In the genomic region with DNA sequence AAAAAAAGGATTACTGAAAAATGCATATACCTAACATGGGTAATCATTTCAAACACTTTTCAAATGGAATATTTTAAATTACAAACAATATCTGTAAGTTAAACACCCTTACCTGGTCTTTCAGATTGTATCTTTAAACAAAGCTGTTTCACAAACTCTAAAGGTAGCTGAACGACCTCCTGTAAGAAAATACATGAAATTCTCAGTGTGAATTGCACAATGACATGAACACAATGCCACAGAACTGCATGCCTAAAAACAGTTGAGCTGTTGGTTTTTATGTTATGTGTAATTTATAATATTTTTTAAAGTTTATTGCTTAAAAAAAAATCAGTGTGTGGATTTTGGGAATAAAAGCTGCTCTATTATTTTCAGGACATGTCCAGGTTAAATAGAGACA, we compare ENCODE assay signal across 21 cellular contexts. TPM values are rescaled to one million over a fixed set of nuclear protein-coding genes. Genes with fewer than 3 reads are reported as not detected.
DNase-seq lines count a peak whose midpoint lies in the region; ATAC-seq and TF ChIP-seq lines count a peak whose summit lies in the region.
"Had no signal": no experiment of that assay in that cellular context is flagged by ENCODE, and none has a peak within 500 bp of the region (broad histone marks: within the 10 kb centered on the region; RNA-seq: fewer than 3 reads in every experiment).

No MANE protein-coding gene starts in this region.

- intact Hi-C loops in transverse colon (cut with DNase I; ENCODE audit: low total_unique reads), result no loop called here

- DNase-seq in adipocyte (ENCODE audit: low read depth) (peak; percentile 16), fibroblast of the aortic adventitia (ENCODE audit: low read depth) (peak; percentile 36), progenitor cell of endocrine pancreas (ENCODE audit: low spot score, unreplicated experiment) (no peak), NCI-H1048 (lab: John Stamatoyannopoulos, UW) (no peak), activated gamma-delta T cell (lab: John Stamatoyannopoulos, UW) (no peak), transverse colon (no peak)
- DNase-seq: CD4-positive, alpha-beta memory T cell; DMS153; GF-D8; KBM-7; NCI-H1092; NCI-H146; NCI-H2029 treated with DMSO at 0.1 percent for 48 hours; NCI-H2171 treated with DMSO at 0.1 percent for 48 hours; NCI-H446 treated with DMSO at 0.1 percent for 48 hours; SHP77 had no signal

- no peaks in the 10 kb centered on the region for H3K9me3 Mint-ChIP-seq in progenitor cell of endocrine pancreas (ENCODE audit: low read depth)
- H3K9me3 Mint-ChIP-seq: CD4-positive, alpha-beta memory T cell; GM23338 had no signal

- no peaks in the 10 kb centered on the region for H3K27me3 Mint-ChIP-seq in progenitor cell of endocrine pancreas
- H3K27me3 Mint-ChIP-seq: CD4-positive, alpha-beta memory T cell had no signal

- H3K27ac Mint-ChIP-seq in progenitor cell of endocrine pancreas, result peak overlapping the region; percentile 49

- H3K4me1 Mint-ChIP-seq in progenitor cell of endocrine pancreas (ENCODE audit: low read depth), result no peaks in the 10 kb centered on the region
- H3K4me1 Mint-ChIP-seq: GM23338 had no signal

- H3K36me3 ChIP-seq in BLaER1 (peaks cover 86% of the 10 kb centered on the region), adipocyte (ENCODE audit: control insufficient read depth, insufficient read depth, low read length, severe bottlenecking) (peaks cover 49% of the 10 kb centered on the region), transverse colon (peaks cover 0 to 7% (median 3%) of the 10 kb centered on the region in 4 donors)

- no peaks in the 10 kb centered on the region for H4K20me1 ChIP-seq in BLaER1

- in situ Hi-C loops in transverse colon (cut with MboI; ENCODE audit: low pct_ligation_motif_present in 1 of 4, low pct_unique_long_range_greater_than_20kb in 1 of 4, low sequenced_read_pairs in 3 of 4), result no loop called here

- no peak for TF ChIP-seq EP300 in transverse colon (IDR thresholded peaks at IDR 0.05; ENCODE audit: low read depth)

- no peaks in the 10 kb centered on the region for H3K9me3 ChIP-seq in BLaER1
- no peaks in the 10 kb centered on the region for H3K9me3 ChIP-seq in adipocyte (ENCODE audit: control insufficient read depth, low read length)
- H3K9me3 ChIP-seq in transverse colon, result no peaks in the 10 kb centered on the region

- WGBS in transverse colon (ENCODE audit: low coverage in 1 of 2), 2 donors, result 71 to 92% methylated on average over 1 of the region's 1 CpG

- H3K27ac ChIP-seq in BLaER1 (peak overlapping the region; percentile 81; the same call in 1 of the 2 replicates), transverse colon (peak overlapping the region in 2 of 4 donors; percentile 15 to 52)
- H3K27ac ChIP-seq: SK-N-MC had no signal

- H3K4me3 ChIP-seq in BLaER1 (no peak overlapping the region), adipocyte (ENCODE audit: low read length) (no peak overlapping the region), fibroblast of the aortic adventitia (ENCODE audit: low read depth, low read length) (no peak overlapping the region), transverse colon (no peak overlapping the region)
- H3K4me3 ChIP-seq: GM23338, SK-N-MC had no signal

- H3K4me3 Mint-ChIP-seq in progenitor cell of endocrine pancreas (ENCODE audit: low read depth), result no peak overlapping the region
- H3K4me3 Mint-ChIP-seq: CD4-positive, alpha-beta memory T cell; GM23338 had no signal

- H3K4me1 ChIP-seq in BLaER1 (peaks cover 76% of the 10 kb centered on the region), adipocyte (ENCODE audit: control insufficient read depth, insufficient read depth, low read length) (peaks cover 36% of the 10 kb centered on the region), transverse colon (peaks cover 0 to 8% (median 2%) of the 10 kb centered on the region in 4 donors)

- H3K36me3 Mint-ChIP-seq in progenitor cell of endocrine pancreas (ENCODE audit: insufficient read depth), result peaks cover 14% of the 10 kb centered on the region

- H3K9ac ChIP-seq in BLaER1 (no peak overlapping the region), adipocyte (ENCODE audit: low read length) (peak overlapping the region; percentile 29)

- TF ChIP-seq POLR2A in transverse colon (IDR thresholded peaks at IDR 0.05), result no peak

- ATAC-seq in GM19351 (IDR thresholded peaks at IDR 0.05; ENCODE audit: unreplicated experiment), result no peak
- ATAC-seq: GM23338, HCT116 had no signal

- H3K27me3 ChIP-seq in BLaER1, result no peaks in the 10 kb centered on the region
- H3K27me3 ChIP-seq in adipocyte (replicated peaks; ENCODE audit: control insufficient read depth, insufficient read depth, low read length), result no peaks in the 10 kb centered on the region
- no peaks in the 10 kb centered on the region for H3K27me3 ChIP-seq in transverse colon

- TF ChIP-seq CTCF in fibroblast of the aortic adventitia (IDR thresholded peaks at IDR 0.05; ENCODE audit: insufficient read depth, low read length) (no peak), progenitor cell of endocrine pancreas (IDR thresholded peaks at IDR 0.05; ENCODE audit: unreplicated experiment) (no peak), transverse colon (IDR thresholded peaks at IDR 0.05) (no peak)

- no peak overlapping the region for H3K4me2 ChIP-seq in BLaER1
- H3K4me2 ChIP-seq: GM23338 had no signal

RNA-seq across cellular contexts. Expression of gene IPPK, which starts 17.5 kb away (rescaled TPM):
- total RNA-seq in fibroblast of the aortic adventitia (ENCODE audit: low replicate concordance), result 9.6 and 33.0 TPM in 2 replicates
- total RNA-seq in progenitor cell of endocrine pancreas, result 10.2 and 10.8 TPM in 2 replicates
- 10 to 100 TPM in 2 of 4 donors, 1 to 10 TPM in 2; 6.2 to 12.2 (median 10.1) TPM for total RNA-seq in transverse colon

Comparison
In these comparisons a context has a peak if more than half of its experiments do, and no peak if none do; other contexts are left out.
1. DNase-seq: peak in adipocyte (single experiment) and fibroblast of the aortic adventitia (single experiment); none in progenitor cell of endocrine pancreas (single experiment), NCI-H1048 (single experiment), activated gamma-delta T cell (single experiment) and transverse colon (single experiment).